Comparison of ENCODE assay signal across 11 cellular contexts in the genomic region with DNA sequence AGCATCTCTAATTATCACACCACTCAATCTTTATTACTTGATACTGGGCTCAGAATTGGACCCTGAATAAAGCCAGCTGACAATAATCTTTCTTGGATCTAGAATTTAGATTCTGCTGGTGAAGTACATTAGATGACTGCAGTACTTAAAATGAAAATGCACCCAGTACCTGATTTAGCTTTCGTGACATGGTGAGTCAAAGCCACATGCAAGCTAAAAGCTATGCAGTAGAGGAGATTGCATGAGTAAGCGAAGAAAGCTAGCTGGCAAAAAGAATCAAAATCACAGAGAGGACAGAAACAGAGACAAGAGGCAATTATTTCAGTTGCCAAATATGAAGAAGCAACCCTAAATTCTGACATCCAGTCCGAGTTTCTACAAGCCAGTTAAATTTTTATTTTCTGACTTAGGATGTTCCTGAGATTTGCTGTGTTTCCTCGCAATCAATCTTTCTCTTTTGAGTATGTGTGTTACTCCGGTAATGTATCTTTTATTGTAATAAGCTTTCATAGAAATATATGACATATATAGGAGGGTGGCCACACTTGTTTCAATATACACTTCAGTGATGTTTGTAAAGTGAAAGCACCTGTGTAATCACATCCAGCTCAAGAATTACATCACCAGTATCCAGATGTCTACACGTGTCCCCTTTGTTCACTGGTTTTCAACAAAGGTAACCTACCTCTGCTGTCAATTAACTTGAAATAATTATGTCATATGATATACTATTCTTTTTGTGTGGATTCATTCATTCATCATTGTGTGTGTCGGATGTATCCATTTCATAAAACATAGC.
DNase-seq lines count a peak whose midpoint lies in the region; ATAC-seq, FAIRE-seq and TF ChIP-seq lines count a peak whose summit lies in the region.
"Had no signal": no experiment of that assay in that cellular context is flagged by ENCODE, and none has a peak within 500 bp of the region (broad histone marks: within the 10 kb centered on the region; RNA-seq: fewer than 3 reads in every experiment).

No MANE protein-coding gene starts in this region.

- H3K4me3 ChIP-seq in mucosa of descending colon, result no peak overlapping the region

- H3K36me3 ChIP-seq in mucosa of descending colon (ENCODE audit: low read depth), result no peaks in the 10 kb centered on the region

- DNase-seq in Caki2 (ENCODE audit: low read depth) (peak; percentile 9), NCI-H2029 (lab: John Stamatoyannopoulos, UW) (peak; percentile 89), amniotic epithelial cell (ENCODE audit: low read depth) (peak; percentile 65), kidney tubule cell (ENCODE audit: low spot score) (peak; percentile 47), mucosa of descending colon (no peak), hepatic stellate cell (ENCODE audit: low spot score) (no peak), NOMO-1 (lab: John Stamatoyannopoulos, UW; ENCODE audit: unreplicated experiment in 2 of 2) (no peak), D721Med (ENCODE audit: insufficient read length, low spot score) (no peak)
- DNase-seq: activated CD8-positive, alpha-beta memory T cell treated with anti-CD3 and anti-CD28 coated beads, Interleukin-2, amount 50 U/mL, for 48 hours; DMS79; NCI-H2227 treated with DMSO at 0.1 percent for 48 hours had no signal

- no peaks in the 10 kb centered on the region for H3K4me1 ChIP-seq in mucosa of descending colon (ENCODE audit: low read depth)

- in situ Hi-C loops in Caki2 (cut with HindIII; ENCODE audit: low pct_unique_long_range_greater_than_20kb, low sequenced_read_pairs), result no loop called here

- no peak for ATAC-seq in mucosa of descending colon

- no peak for FAIRE-seq in D721Med (lab: Jason Lieb, UNC)

- no peak for TF ChIP-seq CTCF in mucosa of descending colon (IDR thresholded peaks at IDR 0.05)
- TF ChIP-seq CTCF in D721Med (IDR thresholded peaks at IDR 0.05; ENCODE audit: insufficient read depth, missing control alignments), result no peak

- intact Hi-C loops in mucosa of descending colon (cut with DNase I, micrococcal nuclease), result no loop called here

- no peaks in the 10 kb centered on the region for H3K9me3 ChIP-seq in mucosa of descending colon

Comparison
In these comparisons a context has a peak if more than half of its experiments do, and no peak if none do; other contexts are left out.
1. DNase-seq: peak in Caki2 (single experiment), NCI-H2029 (single experiment), amniotic epithelial cell (single experiment) and kidney tubule cell (single experiment); none in mucosa of descending colon (0 of 3), hepatic stellate cell (single experiment), NOMO-1 (0 of 2) and D721Med (single experiment).